ENCODE assay signal across 29 cellular contexts in genomic region chr4:156173937-156174336, GRCh38.
"Had no signal": no experiment of that assay in that cellular context is flagged by ENCODE, and none has a peak within 500 bp of the region (broad histone marks: within the 10 kb centered on the region; RNA-seq: fewer than 3 reads in every experiment).

No MANE protein-coding gene starts in this region.

- FAIRE-seq: bronchial epithelial cell had no signal

- DNase-seq: activated B cell treated with CpG ODN at 0.5 μM for 24 hours; activated CD4-positive, alpha-beta T cell treated with anti-CD3 and anti-CD28 coated beads for 1 hour; activated CD4-positive, alpha-beta T cell treated with anti-CD3 and anti-CD28 coated beads, Interleukin-2, amount 10 ng/mL, durations not matched to agents 24 days and 14 days; activated CD4-positive, alpha-beta T cell treated with anti-CD3 and anti-CD28 coated beads, Interleukin-2, amount 50 U/mL, for 48 hours; activated CD8-positive, alpha-beta memory T cell treated with anti-CD3 and anti-CD28 coated beads, Interleukin-2, amount 10 ng/mL, durations not matched to agents 7 days and 5 days; activated effector memory CD4-positive, alpha-beta T cell treated with Interleukin-2 at 50 U/mL for 16 hours; activated naive CD4-positive, alpha-beta T cell; activated naive CD8-positive, alpha-beta T cell treated with anti-CD3 and anti-CD28 coated beads, Interleukin-2, amount 50 U/mL, for 24 hours; activated T-cell treated with anti-CD3 and anti-CD28 coated beads, Interleukin-2, amount 50 U/mL, for 24 hours; amniotic stem cell; body of pancreas; central memory CD4-positive, alpha-beta T cell; Kasumi-1; NCI-H1092; NCI-H1417 treated with DMSO at 0.1 percent for 48 hours; NCI-H1694; NCI-H2107; NCI-H226; NCI-H526; NCI-H82; NK-92 treated with Interleukin-12 subunit alpha and Interleukin-12 subunit beta, amount 100 ng/mL, for 24 hours; PC-9; SHP77 treated with DMSO at 0.1 percent for 48 hours; T-helper 17 cell; T-helper 9 cell had no signal

- H3K27me3 ChIP-seq: ascending aorta, body of pancreas had no signal

- H3K4me3 ChIP-seq: ascending aorta, body of pancreas, PC-9 had no signal

- H3K4me1 Mint-ChIP-seq: activated B cell treated with CpG ODN at 0.5 μM for 24 hours; activated CD4-positive, alpha-beta T cell treated with anti-CD3 and anti-CD28 coated beads, Interleukin-2, amount 10 ng/mL, durations not matched to agents 24 days and 14 days; activated CD8-positive, alpha-beta memory T cell treated with anti-CD3 and anti-CD28 coated beads, Interleukin-2, amount 10 ng/mL, durations not matched to agents 7 days and 5 days; activated naive CD4-positive, alpha-beta T cell treated with anti-CD3 and anti-CD28 coated beads, Interleukin-2, amount 50 U/mL, for 24 hours; activated naive CD8-positive, alpha-beta T cell treated with anti-CD3 and anti-CD28 coated beads, Interleukin-2, amount 50 U/mL, for 24 hours; T-helper 17 cell had no signal

- H3K27ac ChIP-seq: ascending aorta, body of pancreas, PC-9 had no signal

- H3K4me1 ChIP-seq: ascending aorta, body of pancreas had no signal

- H3K36me3 Mint-ChIP-seq: activated CD8-positive, alpha-beta memory T cell treated with anti-CD3 and anti-CD28 coated beads, Interleukin-2, amount 10 ng/mL, durations not matched to agents 7 days and 5 days; activated naive CD4-positive, alpha-beta T cell treated with anti-CD3 and anti-CD28 coated beads, Interleukin-2, amount 50 U/mL, for 24 hours had no signal

- H3K27me3 Mint-ChIP-seq: activated B cell treated with CpG ODN at 0.5 μM for 24 hours; activated CD4-positive, alpha-beta T cell treated with anti-CD3 and anti-CD28 coated beads, Interleukin-2, amount 10 ng/mL, durations not matched to agents 24 days and 14 days; activated CD8-positive, alpha-beta memory T cell treated with anti-CD3 and anti-CD28 coated beads, Interleukin-2, amount 10 ng/mL, durations not matched to agents 7 days and 5 days; activated naive CD4-positive, alpha-beta T cell treated with anti-CD3 and anti-CD28 coated beads, Interleukin-2, amount 50 U/mL, for 24 hours; activated naive CD8-positive, alpha-beta T cell treated with anti-CD3 and anti-CD28 coated beads, Interleukin-2, amount 50 U/mL, for 24 hours; activated T-cell treated with anti-CD3 and anti-CD28 coated beads, Interleukin-2, amount 50 U/mL, for 24 hours; T-helper 17 cell had no signal

- H3K27ac Mint-ChIP-seq: activated B cell treated with CpG ODN at 0.5 μM for 24 hours; activated CD4-positive, alpha-beta T cell treated with anti-CD3 and anti-CD28 coated beads, Interleukin-2, amount 10 ng/mL, durations not matched to agents 24 days and 14 days; activated CD8-positive, alpha-beta memory T cell treated with anti-CD3 and anti-CD28 coated beads, Interleukin-2, amount 10 ng/mL, durations not matched to agents 7 days and 5 days; activated naive CD4-positive, alpha-beta T cell treated with anti-CD3 and anti-CD28 coated beads, Interleukin-2, amount 50 U/mL, for 24 hours; activated naive CD8-positive, alpha-beta T cell treated with anti-CD3 and anti-CD28 coated beads, Interleukin-2, amount 50 U/mL, for 24 hours; activated T-cell treated with anti-CD3 and anti-CD28 coated beads, Interleukin-2, amount 50 U/mL, for 24 hours; activated T-helper 1 cell treated with anti-CD3 and anti-CD28 coated beads, Interleukin-12 subunit alpha, Interleukin-12 subunit beta, Interleukin-2, Interleukin-4 antibody, amounts not matched to agents 30 ng/mL and 10 ng/mL and 1 ng/mL, durations not matched to agents 14 hours and 24 hours and 36 hours; T-helper 17 cell had no signal

- H3K4me3 Mint-ChIP-seq: activated B cell treated with CpG ODN at 0.5 μM for 24 hours; activated CD4-positive, alpha-beta T cell treated with anti-CD3 and anti-CD28 coated beads, Interleukin-2, amount 10 ng/mL, durations not matched to agents 24 days and 14 days; activated CD8-positive, alpha-beta memory T cell treated with anti-CD3 and anti-CD28 coated beads, Interleukin-2, amount 10 ng/mL, durations not matched to agents 7 days and 5 days; activated naive CD4-positive, alpha-beta T cell treated with anti-CD3 and anti-CD28 coated beads, Interleukin-2, amount 50 U/mL, for 24 hours; activated naive CD8-positive, alpha-beta T cell treated with anti-CD3 and anti-CD28 coated beads, Interleukin-2, amount 50 U/mL, for 24 hours; activated T-cell treated with anti-CD3 and anti-CD28 coated beads, Interleukin-2, amount 50 U/mL, for 24 hours; activated T-helper 1 cell treated with anti-CD3 and anti-CD28 coated beads, Interleukin-12 subunit alpha, Interleukin-12 subunit beta, Interleukin-2, Interleukin-4 antibody, amounts not matched to agents 30 ng/mL and 10 ng/mL and 1 ng/mL, durations not matched to agents 14 hours and 24 hours and 36 hours; T-helper 17 cell had no signal

- ATAC-seq: activated CD8-positive, alpha-beta memory T cell treated with anti-CD3 and anti-CD28 coated beads, Interleukin-2, amount 10 ng/mL, durations not matched to agents 7 days and 5 days; activated naive CD8-positive, alpha-beta T cell treated with anti-CD3 and anti-CD28 coated beads, Interleukin-2, amount 50 U/mL, for 24 hours; body of pancreas; T-helper 17 cell had no signal

- H3K36me3 ChIP-seq: ascending aorta had no signal

- H3K9me3 Mint-ChIP-seq: activated B cell treated with CpG ODN at 0.5 μM for 24 hours; activated CD4-positive, alpha-beta T cell treated with anti-CD3 and anti-CD28 coated beads, Interleukin-2, amount 10 ng/mL, durations not matched to agents 24 days and 14 days; activated naive CD4-positive, alpha-beta T cell treated with anti-CD3 and anti-CD28 coated beads, Interleukin-2, amount 50 U/mL, for 24 hours; activated naive CD8-positive, alpha-beta T cell treated with anti-CD3 and anti-CD28 coated beads, Interleukin-2, amount 50 U/mL, for 24 hours; activated T-cell treated with anti-CD3 and anti-CD28 coated beads, Interleukin-2, amount 50 U/mL, for 24 hours; activated T-helper 1 cell treated with anti-CD3 and anti-CD28 coated beads, Interleukin-12 subunit alpha, Interleukin-12 subunit beta, Interleukin-2, Interleukin-4 antibody, amounts not matched to agents 30 ng/mL and 10 ng/mL and 1 ng/mL, durations not matched to agents 14 hours and 24 hours and 36 hours had no signal

- H3K9me3 ChIP-seq: ascending aorta, body of pancreas had no signal
